Comparison of ENCODE assay signal across 28 cellular contexts in genomic region chr10:122304054-122304579, GRCh38. TPM values are rescaled to one million over a fixed set of nuclear protein-coding genes. Genes with fewer than 3 reads are reported as not detected.
DNase-seq lines count a peak whose midpoint lies in the region; ATAC-seq, FAIRE-seq and TF ChIP-seq lines count a peak whose summit lies in the region.
"Had no signal": no experiment of that assay in that cellular context is flagged by ENCODE, and none has a peak within 500 bp of the region (broad histone marks: within the 10 kb centered on the region; RNA-seq: fewer than 3 reads in every experiment).

No MANE protein-coding gene starts in this region.

- no peak for TF ChIP-seq POLR2A in H1 (IDR thresholded peaks at IDR 0.05; ENCODE audit: control extremely low read depth in 1 of 2, low read depth in 2 of 2, low read length in 2 of 2)

- CTCF ChIA-PET in H1 (lab: Charles Lee; ENCODE audit: partially characterized antibody) = interaction anchor here (0.7 to 2.5 kb wide), 5 partner anchors 11 to 400 kb away, joined by 3 to 12 read pairs (median 3); no protein-coding TSS in a partner anchor

- H3K4me1 Mint-ChIP-seq in activated naive CD8-positive, alpha-beta T cell treated with anti-CD3 and anti-CD28 coated beads, Interleukin-2, amount 50 U/mL, for 24 hours = peaks cover 9% of the 10 kb centered on the region
- H3K4me1 Mint-ChIP-seq in activated naive CD8-positive, alpha-beta T cell treated with anti-CD3 and anti-CD28 coated beads for 36 hours = peaks cover 4% of the 10 kb centered on the region
- H3K4me1 Mint-ChIP-seq in stimulated activated naive B cell treated with anti-CD40 and anti-IgM and Interleukin-4, amounts not matched to agents 10 μg/mL and 1 μg/mL and 100 μg/mL, for 72 hours = peaks cover 27 to 56% of the 10 kb centered on the region in 2 donors
- H3K4me1 Mint-ChIP-seq: CD14-positive monocyte had no signal

- no peak overlapping the region for H3K18ac ChIP-seq in H1 (ENCODE audit: extremely low read depth, low read length)

- no peaks in the 10 kb centered on the region for H3K27me3 Mint-ChIP-seq in activated naive CD8-positive, alpha-beta T cell treated with anti-CD3 and anti-CD28 coated beads, Interleukin-2, amount 50 U/mL, for 24 hours
- H3K27me3 Mint-ChIP-seq in activated naive CD8-positive, alpha-beta T cell treated with anti-CD3 and anti-CD28 coated beads for 36 hours = no peaks in the 10 kb centered on the region
- H3K27me3 Mint-ChIP-seq in stimulated activated naive B cell treated with anti-CD40 and anti-IgM and Interleukin-4, amounts not matched to agents 10 μg/mL and 1 μg/mL and 100 μg/mL, for 72 hours = peaks cover 7 to 22% of the 10 kb centered on the region in 2 donors
- H3K27me3 Mint-ChIP-seq: IgD-negative memory B cell had no signal

- H3K27me3 ChIP-seq in H1 (replicated peaks in 1 of 4; ENCODE audit: control insufficient read depth in 3 of 4, extremely low read depth in 1 of 4, insufficient read depth in 3 of 4, low read length in 3 of 4) = no peaks in the 10 kb centered on the region
- H3K27me3 ChIP-seq in liver (ENCODE audit: control insufficient read depth in 4 of 4, insufficient read depth in 4 of 4, low read length in 3 of 4) = no peaks in the 10 kb centered on the region
- no peaks in the 10 kb centered on the region for H3K27me3 ChIP-seq in brain microvascular endothelial cell (replicated peaks)
- H3K27me3 ChIP-seq: BE2C, SJCRH30 had no signal

- DNase-seq in activated naive CD8-positive, alpha-beta T cell treated with anti-CD3 and anti-CD28 coated beads, Interleukin-2, amount 50 U/mL, for 24 hours = no peak
- no peak for DNase-seq in activated naive CD8-positive, alpha-beta T cell treated with anti-CD3 and anti-CD28 coated beads for 36 hours
- DNase-seq in H1 (ENCODE audit: low read depth in 1 of 2, low spot score in 2 of 2) = no peak
- no peak for DNase-seq in stimulated activated naive B cell treated with anti-CD40 and anti-IgM and Interleukin-4, amounts not matched to agents 10 μg/mL and 1 μg/mL and 100 μg/mL, for 72 hours
- no peak for DNase-seq in NCI-H69 (lab: John Stamatoyannopoulos, UW)
- DNase-seq in brain microvascular endothelial cell = no peak
- no peak for DNase-seq in NCI-H524 treated with DMSO at 0.1 percent for 48 hours (lab: John Stamatoyannopoulos, UW)
- DNase-seq: ACHN, BE2C, Calu3, DMS79 treated with DMSO at 0.1 percent for 48 hours, HFFc6, MM.1S, NCI-H1417, NCI-H1694, NCI-H2029 treated with DMSO at 0.1 percent for 48 hours, NCI-H446 treated with DMSO at 0.1 percent for 48 hours, NCI-H526 treated with DMSO at 0.1 percent for 48 hours, SJCRH30 had no signal

- H2AK5ac ChIP-seq in H1 (ENCODE audit: low read depth, low read length) = no peak overlapping the region

- no peaks in the 10 kb centered on the region for H3K79me2 ChIP-seq in H1 (ENCODE audit: control insufficient read depth in 1 of 2, insufficient read depth in 2 of 2, low read length in 2 of 2)

- TF ChIP-seq RAD21 in H1 (IDR thresholded peaks at IDR 0.05 in 1 of 2, conservative IDR thresholded peaks at IDR 0.05 in 1 of 2; ENCODE audit: low read depth in 2 of 2, low read length in 2 of 2) = no peak
- TF ChIP-seq RAD21 in liver (IDR thresholded peaks at IDR 0.05) = no peak

- no peak for FAIRE-seq in H1 (lab: Jason Lieb, UNC)
- FAIRE-seq: GM12892 had no signal

- H3K23ac ChIP-seq in H1 (ENCODE audit: insufficient read length) = no peak overlapping the region

- H3K4me3 Mint-ChIP-seq in activated naive CD8-positive, alpha-beta T cell treated with anti-CD3 and anti-CD28 coated beads, Interleukin-2, amount 50 U/mL, for 24 hours = no peak overlapping the region
- H3K4me3 Mint-ChIP-seq in activated naive CD8-positive, alpha-beta T cell treated with anti-CD3 and anti-CD28 coated beads for 36 hours = no peak overlapping the region
- no peak overlapping the region for H3K4me3 Mint-ChIP-seq in stimulated activated naive B cell treated with anti-CD40 and anti-IgM and Interleukin-4, amounts not matched to agents 10 μg/mL and 1 μg/mL and 100 μg/mL, for 72 hours
- H3K4me3 Mint-ChIP-seq: CD14-positive monocyte, GM23338, HFFc6, IgD-negative memory B cell had no signal

- peaks cover 9% of the 10 kb centered on the region for H3K9me3 Mint-ChIP-seq in activated naive CD8-positive, alpha-beta T cell treated with anti-CD3 and anti-CD28 coated beads, Interleukin-2, amount 50 U/mL, for 24 hours
- H3K9me3 Mint-ChIP-seq in activated naive CD8-positive, alpha-beta T cell treated with anti-CD3 and anti-CD28 coated beads for 36 hours = peaks cover 7% of the 10 kb centered on the region
- peaks cover 10 to 11% of the 10 kb centered on the region in 2 donors for H3K9me3 Mint-ChIP-seq in stimulated activated naive B cell treated with anti-CD40 and anti-IgM and Interleukin-4, amounts not matched to agents 10 μg/mL and 1 μg/mL and 100 μg/mL, for 72 hours

- TF ChIP-seq CTCF in H1 (IDR thresholded peaks at IDR 0.05; ENCODE audit: control extremely low read depth in 1 of 3, insufficient read depth in 1 of 3, low read depth in 1 of 3, low read length in 3 of 3) = no peak
- no peak for TF ChIP-seq CTCF in liver (IDR thresholded peaks at IDR 0.05; ENCODE audit: low read depth, low read length, missing input control)
- TF ChIP-seq CTCF in brain microvascular endothelial cell (IDR thresholded peaks at IDR 0.05; ENCODE audit: low read depth, low read length, missing control alignments) = no peak

- no peak overlapping the region for H3K27ac Mint-ChIP-seq in activated naive CD8-positive, alpha-beta T cell treated with anti-CD3 and anti-CD28 coated beads, Interleukin-2, amount 50 U/mL, for 24 hours
- H3K27ac Mint-ChIP-seq in activated naive CD8-positive, alpha-beta T cell treated with anti-CD3 and anti-CD28 coated beads for 36 hours = no peak overlapping the region
- H3K27ac Mint-ChIP-seq in stimulated activated naive B cell treated with anti-CD40 and anti-IgM and Interleukin-4, amounts not matched to agents 10 μg/mL and 1 μg/mL and 100 μg/mL, for 72 hours = no peak overlapping the region
- H3K27ac Mint-ChIP-seq: CD14-positive monocyte, GM23338, HFFc6 had no signal

- in situ Hi-C loops in brain microvascular endothelial cell (cut with HindIII; ENCODE audit: low pct_ligation_motif_present, low sequenced_read_pairs) = no loop called here

- H3K79me1 ChIP-seq in H1 (ENCODE audit: low read depth, low read length) = no peaks in the 10 kb centered on the region

- H4K20me1 ChIP-seq in H1 (replicated peaks in 1 of 2; ENCODE audit: control insufficient read depth in 1 of 2, insufficient read depth in 2 of 2, low read length in 2 of 2) = no peaks in the 10 kb centered on the region

- H3K27ac ChIP-seq in H1 (ENCODE audit: low read depth, low read length) (no peak overlapping the region), liver (ENCODE audit: low read depth in 1 of 2, low read length in 2 of 2) (peak overlapping the region; percentile 63 to 72), brain microvascular endothelial cell (no peak overlapping the region)
- H3K27ac ChIP-seq: 22Rv1, KMS-11, SJCRH30 had no signal

- 89% methylated on average over 7 of the region's 7 CpGs; no CpG with 5 or more reads in 1 of the 2 experiments for WGBS in H1 (ENCODE audit: extremely low coverage in 1 of 2, insufficient coverage in 1 of 2, insufficient read length in 1 of 2, insufficient replicate concordance in 2 of 2, low coverage in 1 of 2, low lambda C conversion rate in 2 of 2, missing lambda C conversion rate in 1 of 2), 2 experiments
- 51% methylated on average over 7 of the region's 7 CpGs for WGBS in liver

- no peak overlapping the region for H3K4ac ChIP-seq in H1 (replicated peaks; ENCODE audit: insufficient read length, low read depth, low read length)

- no peak overlapping the region for H3K14ac ChIP-seq in H1 (ENCODE audit: insufficient read length)

- H3K9me3 ChIP-seq in H1 (ENCODE audit: insufficient read depth in 2 of 2, low read depth in 1 of 2, low read length in 1 of 2) (no peaks in the 10 kb centered on the region), liver (ENCODE audit: control insufficient read depth in 4 of 4, low read length in 3 of 4) (no peaks in the 10 kb centered on the region)
- H3K9me3 ChIP-seq: BE2C, HAP-1 had no signal

- H3K4me1 ChIP-seq in H1 (replicated peaks in 1 of 4; ENCODE audit: control insufficient read depth in 3 of 4, insufficient read depth in 4 of 4, low read length in 3 of 4) (peaks cover 0 to 3% (median under 1%) of the 10 kb centered on the region in 4 experiments; a peak in 4 of 7 replicates), liver (ENCODE audit: control insufficient read depth in 4 of 4, insufficient read depth in 4 of 4, low read length in 3 of 4) (peaks cover 4 to 35% (median 20%) of the 10 kb centered on the region in 4 donors)
- H3K4me1 ChIP-seq: BE2C, HAP-1, SJCRH30 had no signal

- no peak overlapping the region for H4K5ac ChIP-seq in H1 (ENCODE audit: insufficient read length, low read depth, low read length)

- H3K36me3 ChIP-seq in H1 (ENCODE audit: control insufficient read depth in 2 of 4, insufficient read depth in 4 of 4, low read length in 3 of 4) = no peaks in the 10 kb centered on the region
- no peaks in the 10 kb centered on the region for H3K36me3 ChIP-seq in liver (ENCODE audit: control insufficient read depth in 4 of 4, insufficient read depth in 3 of 4, low read depth in 1 of 4, low read length in 3 of 4)
- no peaks in the 10 kb centered on the region for H3K36me3 ChIP-seq in brain microvascular endothelial cell (replicated peaks)
- H3K36me3 ChIP-seq: BE2C, HAP-1, SJCRH30 had no signal

- H3K9ac ChIP-seq in H1 (replicated peaks in 1 of 4; ENCODE audit: extremely low read depth in 1 of 4, low read depth in 3 of 4, low read length in 3 of 4) (no peak overlapping the region), liver (ENCODE audit: low read depth in 1 of 2, low read length in 2 of 2) (no peak overlapping the region)
- H3K9ac ChIP-seq: KMS-11 had no signal

- H3K4me3 ChIP-seq in H1 (ENCODE audit: extremely low read depth in 1 of 4, insufficient read depth in 2 of 4, low read depth in 3 of 4, low read length in 4 of 4) (no peak overlapping the region), liver (ENCODE audit: low read depth in 1 of 3, low read length in 3 of 3) (no peak overlapping the region), brain microvascular endothelial cell (ENCODE audit: low read depth, low read length) (no peak overlapping the region)
- H3K4me3 ChIP-seq: GM23338, HAP-1, SJCRH30 had no signal

- H3K56ac ChIP-seq in H1 (replicated peaks; ENCODE audit: insufficient read length, low read depth, low read length) = no peak overlapping the region

- H2BK20ac ChIP-seq in H1 (ENCODE audit: low read length) = no peak overlapping the region

- no peaks in the 10 kb centered on the region for H3K36me3 Mint-ChIP-seq in activated naive CD8-positive, alpha-beta T cell treated with anti-CD3 and anti-CD28 coated beads, Interleukin-2, amount 50 U/mL, for 24 hours (ENCODE audit: low read depth)
- no peaks in the 10 kb centered on the region for H3K36me3 Mint-ChIP-seq in activated naive CD8-positive, alpha-beta T cell treated with anti-CD3 and anti-CD28 coated beads for 36 hours
- peaks cover 5 to 8% of the 10 kb centered on the region in 2 donors for H3K36me3 Mint-ChIP-seq in stimulated activated naive B cell treated with anti-CD40 and anti-IgM and Interleukin-4, amounts not matched to agents 10 μg/mL and 1 μg/mL and 100 μg/mL, for 72 hours
- H3K36me3 Mint-ChIP-seq: CD14-positive monocyte, IgD-negative memory B cell had no signal

- H2BK5ac ChIP-seq in H1 (ENCODE audit: low read depth, low read length) = no peak overlapping the region

- no peak overlapping the region for H2BK15ac ChIP-seq in H1 (ENCODE audit: low read length)

- no peak overlapping the region for H2BK12ac ChIP-seq in H1 (ENCODE audit: low read depth, low read length)

- POLR2A ChIA-PET in H1 (lab: Charles Lee; ENCODE audit: partially characterized antibody) = no interaction called here

- peak overlapping the region; percentile 7; the same call in 1 of the 2 replicates for H4K8ac ChIP-seq in H1 (ENCODE audit: extremely low read depth, insufficient read depth, low read length)

- H3K4me2 ChIP-seq in H1 (ENCODE audit: insufficient read depth in 1 of 2, low read depth in 2 of 2, low read length in 2 of 2) = no peak overlapping the region
- H3K4me2 ChIP-seq: GM23338, KMS-11 had no signal

- peak; percentile 18 for ATAC-seq in activated naive CD8-positive, alpha-beta T cell treated with anti-CD3 and anti-CD28 coated beads, Interleukin-2, amount 50 U/mL, for 24 hours
- peak; percentile 22 to 53 for ATAC-seq in stimulated activated naive B cell treated with anti-CD40 and anti-IgM and Interleukin-4, amounts not matched to agents 10 μg/mL and 1 μg/mL and 100 μg/mL, for 72 hours (replicated peaks)
- ATAC-seq: GM23338, SK-N-SH treated with all-trans-retinoic acid at 6 μM for 48 hours had no signal

- TF ChIP-seq EP300 in H1 (IDR thresholded peaks at IDR 0.05; ENCODE audit: borderline replicate concordance in 1 of 2, low read depth in 2 of 2, low read length in 2 of 2) = no peak

- H4K91ac ChIP-seq in H1 (replicated peaks; ENCODE audit: insufficient read length, low read length) = no peak overlapping the region

- H2BK120ac ChIP-seq in H1 (replicated peaks; ENCODE audit: low read depth, low read length) = no peak overlapping the region

- H2AFZ ChIP-seq in H1 (ENCODE audit: low read length) = no peak overlapping the region
- H2AFZ ChIP-seq: GM23338 had no signal

- no peaks in the 10 kb centered on the region for H3K23me2 ChIP-seq in H1 (ENCODE audit: low read depth, low read length)

RNA-seq across cellular contexts. Expression of gene BTBD16, which starts 33.0 kb away (rescaled TPM):
- total RNA-seq in activated naive CD8-positive, alpha-beta T cell treated with anti-CD3 and anti-CD28 coated beads for 36 hours = not detected
- total RNA-seq in H1 (2021; fragmentation: NEBNext Ultra II Directional; extraction: Animal tissue kit (Norgen Biotek cat#: 25700)) = not detected in 2 replicates
- 0.05 TPM in 1 of 2 replicates, not detected in the other for polyA plus RNA-seq in H1 (2011; rRNA removed)
- 0.06 TPM for polyA plus RNA-seq in H1 (2011; cell fraction: cytosol; rRNA removed)
- not detected for polyA plus RNA-seq in H1 (2011; cell fraction: nucleus; rRNA removed)
- 0.27 TPM in 1 of 4 replicates, not detected in the others for polyA plus RNA-seq in H1 (2012, experiment 1 of 2)
- not detected for polyA plus RNA-seq in H1 (2012, experiment 2 of 2)
- 0.02 TPM for polyA plus RNA-seq in H1 (2013, experiment 1 of 2)
- polyA plus RNA-seq in H1 (2013, experiment 2 of 2) = 0.06 TPM
- polyA minus RNA-seq in H1 (2011; rRNA and poly(A)+ RNA removed) = 0.13 TPM in 1 of 2 replicates, not detected in the other
- not detected for polyA minus RNA-seq in H1 (2011; cell fraction: cytosol; rRNA and poly(A)+ RNA removed)
- polyA minus RNA-seq in H1 (2011; cell fraction: nucleus; rRNA and poly(A)+ RNA removed) = not detected
- total RNA-seq in liver = 1 to 10 TPM in 1 of 2 donors, under 1 TPM in 1; 0.42 to 1.4 TPM
- polyA plus RNA-seq in liver = 1 to 10 TPM; 2.3 to 2.8 TPM
- total RNA-seq: GM23338, HFFc6, SJCRH30 had no signal
- polyA plus RNA-seq: CD14-positive monocyte, GM23338, IgD-negative memory B cell had no signal

Comparison
In these comparisons a context has a peak if more than half of its experiments do, and no peak if none do; other contexts are left out.
1. H3K27ac ChIP-seq: peak in liver (2 of 2); none in H1 (single experiment) and brain microvascular endothelial cell (single experiment).